In genomic region chr3:31093608-31093990, GRCh38 we compare ENCODE assay signal across 14 cellular contexts.
A peak's percentile ranks its signal among the peaks of the same experiment; 100 is the strongest.
DNase-seq lines count a peak whose midpoint lies in the region; ATAC-seq and TF ChIP-seq lines count a peak whose summit lies in the region.
"Had no signal": no experiment of that assay in that cellular context is flagged by ENCODE, and none has a peak within 500 bp of the region (broad histone marks: within the 10 kb centered on the region; RNA-seq: fewer than 3 reads in every experiment).

No MANE protein-coding gene starts in this region.

- TF ChIP-seq EP300 in esophagus muscularis mucosa (IDR thresholded peaks at IDR 0.05): no peak

- peak overlapping the region; percentile 30 for H3K4me3 Mint-ChIP-seq in Caco-2 (ENCODE audit: unreplicated experiment)
- H3K4me3 Mint-ChIP-seq in activated CD8-positive, alpha-beta memory T cell treated with anti-CD3 and anti-CD28 coated beads, Interleukin-2, amount 10 ng/mL, durations not matched to agents 7 days and 5 days: no peak overlapping the region
- H3K4me3 Mint-ChIP-seq in natural killer cell treated with Interleukin-12 subunit alpha and Interleukin-12 subunit beta and Interleukin-15 and Interleukin-18, amount 100 ng/mL, for 72 hours: no peak overlapping the region
- H3K4me3 Mint-ChIP-seq: CD14-positive monocyte; CD8-positive, alpha-beta memory T cell; GM23338; H9 had no signal

- 85% methylated on average over 3 of the region's 3 CpGs for WGBS in esophagus muscularis mucosa

- peak overlapping the region; percentile 90 for H3K27ac Mint-ChIP-seq in Caco-2 (ENCODE audit: unreplicated experiment)
- no peak overlapping the region for H3K27ac Mint-ChIP-seq in activated CD8-positive, alpha-beta memory T cell treated with anti-CD3 and anti-CD28 coated beads, Interleukin-2, amount 10 ng/mL, durations not matched to agents 7 days and 5 days
- no peak overlapping the region for H3K27ac Mint-ChIP-seq in natural killer cell treated with Interleukin-12 subunit alpha and Interleukin-12 subunit beta and Interleukin-15 and Interleukin-18, amount 100 ng/mL, for 72 hours
- H3K27ac Mint-ChIP-seq: CD14-positive monocyte; CD8-positive, alpha-beta memory T cell; GM23338; H9 had no signal

- no peak overlapping the region for H2AFZ ChIP-seq in ACC112 (ENCODE audit: low read length, unreplicated experiment)
- H2AFZ ChIP-seq: GM23338 had no signal

- H3K4me3 ChIP-seq in ACC112 (ENCODE audit: low read depth, low read length): no peak overlapping the region
- H3K4me3 ChIP-seq in Caco-2 (ENCODE audit: low read depth, low read length): no peak overlapping the region
- H3K4me3 ChIP-seq in cardiac fibroblast (replicated peaks in 1 of 2; ENCODE audit: low read depth in 2 of 2, low read length in 2 of 2): no peak overlapping the region
- H3K4me3 ChIP-seq in esophagus muscularis mucosa: no peak overlapping the region
- no peak overlapping the region for H3K4me3 ChIP-seq in dorsolateral prefrontal cortex
- H3K4me3 ChIP-seq: A549, GM23338 had no signal

- H3K27me3 Mint-ChIP-seq in Caco-2 (ENCODE audit: insufficient read depth, unreplicated experiment): no peaks in the 10 kb centered on the region
- no peaks in the 10 kb centered on the region for H3K27me3 Mint-ChIP-seq in activated CD8-positive, alpha-beta memory T cell treated with anti-CD3 and anti-CD28 coated beads, Interleukin-2, amount 10 ng/mL, durations not matched to agents 7 days and 5 days
- peaks cover 2 to 7% of the 10 kb centered on the region in 2 donors for H3K27me3 Mint-ChIP-seq in natural killer cell treated with Interleukin-12 subunit alpha and Interleukin-12 subunit beta and Interleukin-15 and Interleukin-18, amount 100 ng/mL, for 72 hours

- CTCF ChIA-PET in Caco-2 (lab: Charles Lee): interaction anchor here (0.6 to 0.7 kb wide), 2 partner anchors 207 to 675 kb away, joined by 3 to 4 read pairs; no protein-coding TSS in a partner anchor
- CTCF ChIA-PET in activated CD8-positive, alpha-beta memory T cell treated with anti-CD3 and anti-CD28 coated beads, Interleukin-2, amount 10 ng/mL, durations not matched to agents 7 days and 5 days (lab: Charles Lee): interaction anchor here (0.7 kb wide), 1 partner anchor 288 kb away, joined by 4 read pairs; no protein-coding TSS in a partner anchor

- peak overlapping the region; percentile 25; the same call in 1 of the 2 replicates for H3K27ac ChIP-seq in ACC112 (ENCODE audit: low read depth, low read length)
- no peak overlapping the region for H3K27ac ChIP-seq in esophagus muscularis mucosa (replicated peaks in 1 of 4)
- no peak overlapping the region for H3K27ac ChIP-seq in dorsolateral prefrontal cortex
- H3K27ac ChIP-seq: A549 had no signal

- peaks cover 31% of the 10 kb centered on the region for H3K4me1 Mint-ChIP-seq in Caco-2 (ENCODE audit: low read depth, unreplicated experiment)
- H3K4me1 Mint-ChIP-seq in activated CD8-positive, alpha-beta memory T cell treated with anti-CD3 and anti-CD28 coated beads, Interleukin-2, amount 10 ng/mL, durations not matched to agents 7 days and 5 days: peaks cover 12% of the 10 kb centered on the region
- no peaks in the 10 kb centered on the region for H3K4me1 Mint-ChIP-seq in natural killer cell treated with Interleukin-12 subunit alpha and Interleukin-12 subunit beta and Interleukin-15 and Interleukin-18, amount 100 ng/mL, for 72 hours (ENCODE audit: low read depth in 2 of 2)

- H3K36me3 Mint-ChIP-seq in Caco-2 (ENCODE audit: insufficient read depth, unreplicated experiment): peaks cover 8% of the 10 kb centered on the region
- H3K36me3 Mint-ChIP-seq in activated CD8-positive, alpha-beta memory T cell treated with anti-CD3 and anti-CD28 coated beads, Interleukin-2, amount 10 ng/mL, durations not matched to agents 7 days and 5 days: peaks cover 3% of the 10 kb centered on the region
- H3K36me3 Mint-ChIP-seq in natural killer cell treated with Interleukin-12 subunit alpha and Interleukin-12 subunit beta and Interleukin-15 and Interleukin-18, amount 100 ng/mL, for 72 hours: no peaks in the 10 kb centered on the region
- H3K36me3 Mint-ChIP-seq: CD14-positive monocyte had no signal

- H3K4me1 ChIP-seq in ACC112 (ENCODE audit: control insufficient read depth, insufficient read depth, low read length, unreplicated experiment) (peaks cover 18% of the 10 kb centered on the region), Caco-2 (peaks cover 34% of the 10 kb centered on the region), esophagus muscularis mucosa (peaks cover 0 to 4% (median 0%) of the 10 kb centered on the region in 4 donors)
- H3K4me1 ChIP-seq: A549 had no signal

- no peaks in the 10 kb centered on the region for H3K79me2 ChIP-seq in ACC112 (ENCODE audit: control insufficient read depth, insufficient read depth, low read length, unreplicated experiment)

- peaks cover 19% of the 10 kb centered on the region for H3K9me3 Mint-ChIP-seq in Caco-2 (ENCODE audit: unreplicated experiment)
- H3K9me3 Mint-ChIP-seq in activated CD8-positive, alpha-beta memory T cell treated with anti-CD3 and anti-CD28 coated beads, Interleukin-2, amount 10 ng/mL, durations not matched to agents 7 days and 5 days (ENCODE audit: low read depth): no peaks in the 10 kb centered on the region
- no peaks in the 10 kb centered on the region for H3K9me3 Mint-ChIP-seq in natural killer cell treated with Interleukin-12 subunit alpha and Interleukin-12 subunit beta and Interleukin-15 and Interleukin-18, amount 100 ng/mL, for 72 hours
- H3K9me3 Mint-ChIP-seq: CD14-positive monocyte; CD8-positive, alpha-beta memory T cell; GM23338 had no signal

- no peaks in the 10 kb centered on the region for H3K9me3 ChIP-seq in Caco-2
- no peaks in the 10 kb centered on the region for H3K9me3 ChIP-seq in esophagus muscularis mucosa
- H3K9me3 ChIP-seq: A549 had no signal

- DNase-seq in Caco-2: no peak
- DNase-seq in cardiac fibroblast (ENCODE audit: low read depth in 2 of 2): peak; percentile 7 to 44
- peak; percentile 14 for DNase-seq in esophagus muscularis mucosa (ENCODE audit: extremely low spot score)
- no peak for DNase-seq in dorsolateral prefrontal cortex
- no peak for DNase-seq in stimulated activated CD4-positive, alpha-beta T cell treated with anti-CD3 and anti-CD28 coated beads, Interleukin-4, amount 100 ng/mL, for 4 hours
- no peak for DNase-seq in activated CD8-positive, alpha-beta memory T cell treated with anti-CD3 and anti-CD28 coated beads, Interleukin-2, amount 10 ng/mL, durations not matched to agents 7 days and 5 days
- no peak for DNase-seq in natural killer cell treated with Interleukin-12 subunit alpha and Interleukin-12 subunit beta and Interleukin-15 and Interleukin-18, amount 100 ng/mL, for 72 hours (ENCODE audit: low spot score)
- DNase-seq: CD8-positive, alpha-beta memory T cell; DMS53; H9 had no signal

- H3K36me3 ChIP-seq in ACC112 (ENCODE audit: insufficient read depth, low read length): no peaks in the 10 kb centered on the region
- H3K36me3 ChIP-seq in Caco-2 (ENCODE audit: control insufficient read depth, insufficient read depth, low read length): no peaks in the 10 kb centered on the region
- no peaks in the 10 kb centered on the region for H3K36me3 ChIP-seq in esophagus muscularis mucosa

- intact Hi-C loops in Caco-2 (cut with micrococcal nuclease; ENCODE audit: unreplicated experiment) (loop anchor here (5.0 kb wide), 1 partner anchor 51 kb away; no protein-coding TSS in a partner anchor), esophagus muscularis mucosa (cut with DNase I) (no loop called here), dorsolateral prefrontal cortex (cut with DNase I) (no loop called here)

- no TSS peak for BruUV-seq in Caco-2 (replicated peaks; lab: Mats Ljungman, UMichigan)

- POLR2A ChIA-PET in Caco-2 (lab: Charles Lee): no interaction called here

- H3K27me3 ChIP-seq in ACC112 (ENCODE audit: insufficient read depth, low read length) (no peaks in the 10 kb centered on the region), Caco-2 (replicated peaks; ENCODE audit: control insufficient read depth, insufficient read depth, low read length) (no peaks in the 10 kb centered on the region), esophagus muscularis mucosa (no peaks in the 10 kb centered on the region), dorsolateral prefrontal cortex (peaks cover 0 to 6% (median 0%) of the 10 kb centered on the region in 45 donors)

- TF ChIP-seq CTCF in Caco-2 (IDR thresholded peaks at IDR 0.05; ENCODE audit: insufficient read depth in 1 of 2, low read depth in 1 of 2, low read length in 1 of 2, severe bottlenecking in 1 of 2, unreplicated experiment in 1 of 2) (no peak), cardiac fibroblast (IDR thresholded peaks at IDR 0.05; ENCODE audit: low read depth, low read length) (no peak), esophagus muscularis mucosa (IDR thresholded peaks at IDR 0.05) (no peak), dorsolateral prefrontal cortex (IDR thresholded peaks at IDR 0.05 in 54 of 56, conservative IDR thresholded peaks at IDR 0.05 in 2 of 56; ENCODE audit: low read depth in 1 of 56, partially characterized antibody in 56 of 56) (no peak)

- no peak for TF ChIP-seq POLR2A in esophagus muscularis mucosa (IDR thresholded peaks at IDR 0.05; ENCODE audit: low read depth)

- no peak for ATAC-seq in activated CD8-positive, alpha-beta memory T cell treated with anti-CD3 and anti-CD28 coated beads, Interleukin-2, amount 10 ng/mL, durations not matched to agents 7 days and 5 days
- no peak for ATAC-seq in natural killer cell treated with Interleukin-12 subunit alpha and Interleukin-12 subunit beta and Interleukin-15 and Interleukin-18, amount 100 ng/mL, for 72 hours
- ATAC-seq: A549, GM23338 had no signal

Comparison
In these comparisons a context has a peak if more than half of its experiments do, and no peak if none do; other contexts are left out.
1. DNase-seq: peak in cardiac fibroblast (2 of 2) and esophagus muscularis mucosa (single experiment); none in Caco-2 (0 of 2), dorsolateral prefrontal cortex (0 of 10), stimulated activated CD4-positive, alpha-beta T cell treated with anti-CD3 and anti-CD28 coated beads, Interleukin-4, amount 100 ng/mL, for 4 hours (0 of 2), activated CD8-positive, alpha-beta memory T cell treated with anti-CD3 and anti-CD28 coated beads, Interleukin-2, amount 10 ng/mL, durations not matched to agents 7 days and 5 days (single experiment) and natural killer cell treated with Interleukin-12 subunit alpha and Interleukin-12 subunit beta and Interleukin-15 and Interleukin-18, amount 100 ng/mL, for 72 hours (single experiment).